ENCODE assay signal across 13 cellular contexts in genomic region chr1:217924924-217925323, GRCh38.
"Had no signal": no experiment of that assay in that cellular context is flagged by ENCODE, and none has a peak within 500 bp of the region (broad histone marks: within the 10 kb centered on the region; RNA-seq: fewer than 3 reads in every experiment).

No MANE protein-coding gene starts in this region.

- H3K27ac ChIP-seq: adrenal gland, hepatocyte, prostate gland, testis, upper lobe of right lung had no signal

- H3K4me3 ChIP-seq: adrenal gland, hepatocyte, prostate gland, upper lobe of right lung had no signal

- H3K36me3 ChIP-seq: adrenal gland, prostate gland, upper lobe of right lung had no signal

- ATAC-seq: left lobe of liver; natural killer cell treated with Interleukin-12 subunit alpha and Interleukin-12 subunit beta and Interleukin-15 and Interleukin-18, amount 100 ng/mL, for 72 hours; upper lobe of right lung had no signal

- H3K9me3 ChIP-seq: adrenal gland, prostate gland, testis, upper lobe of right lung had no signal

- DNase-seq: activated CD4-positive, alpha-beta T cell treated with anti-CD3 and anti-CD28 coated beads, Interleukin-2, amount 50 U/mL, for 1 hour; activated naive CD4-positive, alpha-beta T cell treated with anti-CD3 and anti-CD28 coated beads, Interleukin-2, amount 50 U/mL, for 16 hours; activated T-cell treated with anti-CD3 and anti-CD28 coated beads for 4 hours; adrenal gland; effector memory CD4-positive, alpha-beta T cell; stimulated activated CD4-positive, alpha-beta T cell treated with anti-CD3 and anti-CD28 coated beads, Interleukin-4, amount 100 ng/mL, for 24 hours; T-helper 2 cell; testis; upper lobe of right lung had no signal

- H3K27me3 ChIP-seq: hepatocyte, testis had no signal

- H3K4me1 ChIP-seq: adrenal gland, prostate gland, testis, upper lobe of right lung had no signal
